Comparison of ENCODE assay signal across 1 cellular context in genomic region chr2:231680992-231681852, GRCh38.
TF ChIP-seq lines count a peak whose summit lies in the region.

No MANE protein-coding gene starts in this region.

TF ChIP-seq in HepG2, 621 proteins besides CTCF, POLR2A, EP300 and RAD21 (continued from another document and continues in another):
- TF ChIP-seq ZNF747 (CRISPR knock-in tag; IDR thresholded peaks at IDR 0.05; ENCODE audit: borderline replicate concordance) (no peak), ARHGAP35 (CRISPR knock-in tag; IDR thresholded peaks at IDR 0.05; ENCODE audit: borderline replicate concordance) (peak; percentile 32), TEAD2 (CRISPR knock-in tag; IDR thresholded peaks at IDR 0.05) (no peak), KAT8 (CRISPR knock-in tag; IDR thresholded peaks at IDR 0.05) (peak; percentile 11; the same call in 1 of the 2 replicates), DNMT1 (CRISPR knock-in tag; IDR thresholded peaks at IDR 0.05) (peak; percentile 91), ZBTB40 (IDR thresholded peaks at IDR 0.05) (no peak), ZBTB40 (CRISPR knock-in tag; IDR thresholded peaks at IDR 0.05) (0 out of 2 replicates have a peak, but pooled peaks have one; percentile 3), ZNF749 (CRISPR knock-in tag; IDR thresholded peaks at IDR 0.05; ENCODE audit: borderline replicate concordance) (peak; percentile 82), ZBTB1 (CRISPR knock-in tag; IDR thresholded peaks at IDR 0.05; ENCODE audit: borderline replicate concordance) (peak; percentile 24; the same call in 1 of the 2 replicates), TARDBP (CRISPR knock-in tag; IDR thresholded peaks at IDR 0.05) (peak; percentile 80), ETV5 (CRISPR knock-in tag; IDR thresholded peaks at IDR 0.05; ENCODE audit: borderline replicate concordance) (peak; percentile 94), MAZ (IDR thresholded peaks at IDR 0.05; ENCODE audit: borderline replicate concordance, low read depth, low read length) (peak; percentile 82; the same call in 1 of the 2 replicates), MAZ (CRISPR knock-in tag; IDR thresholded peaks at IDR 0.05; ENCODE audit: low read depth) (peak; percentile 92), ZNF451 (CRISPR knock-in tag; IDR thresholded peaks at IDR 0.05) (peak; percentile 79), HNRNPLL (IDR thresholded peaks at IDR 0.05; ENCODE audit: low read depth, low read length, poor library complexity, severe bottlenecking) (peak; percentile 86), AGO2 (optimal IDR thresholded peaks at IDR 0.05; ENCODE audit: low read depth, low read length) (peak; percentile 94), GFI1 (CRISPR knock-in tag; IDR thresholded peaks at IDR 0.05; ENCODE audit: borderline replicate concordance) (peak; percentile 97), POGZ (CRISPR knock-in tag; IDR thresholded peaks at IDR 0.05) (no peak; the same call in 1 of the 2 replicates), ZFP90 (CRISPR knock-in tag; IDR thresholded peaks at IDR 0.05; ENCODE audit: borderline replicate concordance) (peak; percentile 33; the same call in 1 of the 2 replicates), CHCHD3 (CRISPR knock-in tag; IDR thresholded peaks at IDR 0.05) (0 out of 2 replicates have a peak, but pooled peaks have one; percentile 5), ZMYM3 (CRISPR knock-in tag; IDR thresholded peaks at IDR 0.05) (no peak), ZKSCAN8 (CRISPR knock-in tag; IDR thresholded peaks at IDR 0.05; ENCODE audit: borderline replicate concordance) (peak; percentile 65; the same call in 1 of the 2 replicates), ZBTB43 (CRISPR knock-in tag; conservative IDR thresholded peaks at IDR 0.05) (peak; percentile 99), ZFP36L1 (CRISPR knock-in tag; IDR thresholded peaks at IDR 0.05) (no peak), PAXIP1 (CRISPR knock-in tag; conservative IDR thresholded peaks at IDR 0.05) (peak; percentile 62), E2F1 (CRISPR knock-in tag; IDR thresholded peaks at IDR 0.05) (peak; percentile 80; the same call in 1 of the 2 replicates), FOXA3 (CRISPR knock-in tag; IDR thresholded peaks at IDR 0.05) (peak; percentile 62), ATF7 (IDR thresholded peaks at IDR 0.05) (no peak), ATF7 (CRISPR knock-in tag; IDR thresholded peaks at IDR 0.05) (no peak), ZNF446 (CRISPR knock-in tag; IDR thresholded peaks at IDR 0.05) (peak; percentile 51; the same call in 1 of the 2 replicates), RFXAP (CRISPR knock-in tag; IDR thresholded peaks at IDR 0.05; ENCODE audit: borderline replicate concordance) (peak; percentile 90), ZNF550 (CRISPR knock-in tag; IDR thresholded peaks at IDR 0.05; ENCODE audit: borderline replicate concordance) (no peak), LCORL (IDR thresholded peaks at IDR 0.05) (no peak), LCORL (CRISPR knock-in tag; IDR thresholded peaks at IDR 0.05) (peak; percentile 93), ZNF296 (CRISPR knock-in tag; conservative IDR thresholded peaks at IDR 0.05) (0 out of 2 replicates have a peak, but pooled peaks have one; percentile 77), THRA (CRISPR knock-in tag; IDR thresholded peaks at IDR 0.05; ENCODE audit: borderline replicate concordance) (0 out of 2 replicates have a peak, but pooled peaks have one; percentile 23), ERF (CRISPR knock-in tag; IDR thresholded peaks at IDR 0.05) (peak; percentile 80), ZBTB38 (CRISPR knock-in tag; IDR thresholded peaks at IDR 0.05) (peak; percentile 89), MTERF4 (CRISPR knock-in tag; IDR thresholded peaks at IDR 0.05) (no peak), ZNF552 (CRISPR knock-in tag; IDR thresholded peaks at IDR 0.05; ENCODE audit: borderline replicate concordance) (no peak), ETS1 (CRISPR knock-in tag; IDR thresholded peaks at IDR 0.05) (peak; percentile 41; the same call in 1 of the 2 replicates), ZNF431 (CRISPR knock-in tag; IDR thresholded peaks at IDR 0.05; ENCODE audit: borderline replicate concordance, low read depth) (peak; percentile 94), ADNP (CRISPR knock-in tag; IDR thresholded peaks at IDR 0.05) (no peak)
